ENCODE assay signal across 24 cellular contexts in genomic region chr18:36012891-36013290, GRCh38.
"Had no signal": no experiment of that assay in that cellular context is flagged by ENCODE, and none has a peak within 500 bp of the region (broad histone marks: within the 10 kb centered on the region; RNA-seq: fewer than 3 reads in every experiment).

No MANE protein-coding gene starts in this region.

- H3K4me3 ChIP-seq: breast epithelium, hepatocyte, mucosa of descending colon, suprapubic skin, transverse colon had no signal

- H3K27ac Mint-ChIP-seq: activated CD8-positive, alpha-beta T cell treated with anti-CD3 and anti-CD28 coated beads for 36 hours; activated naive CD8-positive, alpha-beta T cell treated with anti-CD3 and anti-CD28 coated beads, Interleukin-2, amount 10 ng/mL, durations not matched to agents 7 days and 5 days; activated T-helper 17 cell treated with anti-CD3 and anti-CD28 coated beads, Interleukin-2, amount 50 U/mL, for 72 hours; stimulated activated naive CD8-positive, alpha-beta T cell treated with anti-CD3 and anti-CD28 coated beads, Interleukin-15, Interleukin-2, amounts not matched to agents 100 ng/mL and 50 ng/mL, for 24 hours; T-cell had no signal

- DNase-seq: activated CD4-positive, alpha-beta T cell treated with anti-CD3 and anti-CD28 coated beads for 48 hours; activated CD4-positive, CD25-positive, alpha-beta regulatory T cell; activated CD8-positive, alpha-beta T cell treated with anti-CD3 and anti-CD28 coated beads for 36 hours; activated naive CD4-positive, alpha-beta T cell; activated naive CD8-positive, alpha-beta T cell treated with anti-CD3 and anti-CD28 coated beads, Interleukin-2, amount 10 ng/mL, durations not matched to agents 7 days and 5 days; activated T-cell treated with anti-CD3 and anti-CD28 coated beads, Interleukin-2, amount 50 U/mL, for 1 hour; anterior cingulate cortex; effector CD4-positive, alpha-beta T cell; foreskin fibroblast; left cardiac atrium; mesenchymal stem cell; mucosa of descending colon; naive thymus-derived CD4-positive, alpha-beta T cell; stimulated activated CD4-positive, alpha-beta T cell treated with anti-CD3 and anti-CD28 coated beads, Interleukin-12 subunit alpha, Interleukin-12 subunit beta, amount 100 ng/mL, for 4 hours; stimulated activated CD4-positive, alpha-beta T cell treated with anti-CD3 and anti-CD28 coated beads, Interleukin-2, amount 100 ng/mL, for 24 hours; T-cell; transverse colon had no signal

- H3K36me3 Mint-ChIP-seq: naive thymus-derived CD4-positive, alpha-beta T cell; T-cell had no signal

- H3K36me3 ChIP-seq: breast epithelium, suprapubic skin, transverse colon had no signal

- H3K27ac ChIP-seq: breast epithelium, hepatocyte, parathyroid adenoma, suprapubic skin, transverse colon had no signal

- H3K9me3 Mint-ChIP-seq: activated CD8-positive, alpha-beta T cell treated with anti-CD3 and anti-CD28 coated beads for 36 hours; activated naive CD8-positive, alpha-beta T cell treated with anti-CD3 and anti-CD28 coated beads, Interleukin-2, amount 10 ng/mL, durations not matched to agents 7 days and 5 days; activated T-helper 17 cell treated with anti-CD3 and anti-CD28 coated beads, Interleukin-2, amount 50 U/mL, for 72 hours; naive thymus-derived CD4-positive, alpha-beta T cell; stimulated activated naive CD8-positive, alpha-beta T cell treated with anti-CD3 and anti-CD28 coated beads, Interleukin-15, Interleukin-2, amounts not matched to agents 100 ng/mL and 50 ng/mL, for 24 hours; T-cell had no signal

- H3K4me3 Mint-ChIP-seq: activated CD8-positive, alpha-beta T cell treated with anti-CD3 and anti-CD28 coated beads for 36 hours; activated naive CD8-positive, alpha-beta T cell treated with anti-CD3 and anti-CD28 coated beads, Interleukin-2, amount 10 ng/mL, durations not matched to agents 7 days and 5 days; activated T-helper 17 cell treated with anti-CD3 and anti-CD28 coated beads, Interleukin-2, amount 50 U/mL, for 72 hours; naive thymus-derived CD4-positive, alpha-beta T cell; stimulated activated naive CD8-positive, alpha-beta T cell treated with anti-CD3 and anti-CD28 coated beads, Interleukin-15, Interleukin-2, amounts not matched to agents 100 ng/mL and 50 ng/mL, for 24 hours; T-cell had no signal

- H3K27me3 Mint-ChIP-seq: activated CD8-positive, alpha-beta T cell treated with anti-CD3 and anti-CD28 coated beads for 36 hours; activated naive CD8-positive, alpha-beta T cell treated with anti-CD3 and anti-CD28 coated beads, Interleukin-2, amount 10 ng/mL, durations not matched to agents 7 days and 5 days; activated T-helper 17 cell treated with anti-CD3 and anti-CD28 coated beads, Interleukin-2, amount 50 U/mL, for 72 hours; naive thymus-derived CD4-positive, alpha-beta T cell; stimulated activated naive CD8-positive, alpha-beta T cell treated with anti-CD3 and anti-CD28 coated beads, Interleukin-15, Interleukin-2, amounts not matched to agents 100 ng/mL and 50 ng/mL, for 24 hours; T-cell had no signal

- H3K4me2 ChIP-seq: hepatocyte had no signal

- H3K27me3 ChIP-seq: breast epithelium, hepatocyte, suprapubic skin, transverse colon had no signal

- H3K79me2 ChIP-seq: hepatocyte, parathyroid adenoma had no signal

- H3K4me1 Mint-ChIP-seq: activated naive CD8-positive, alpha-beta T cell treated with anti-CD3 and anti-CD28 coated beads, Interleukin-2, amount 10 ng/mL, durations not matched to agents 7 days and 5 days; activated T-helper 17 cell treated with anti-CD3 and anti-CD28 coated beads, Interleukin-2, amount 50 U/mL, for 72 hours had no signal

- H2AFZ ChIP-seq: hepatocyte, parathyroid adenoma had no signal

- ATAC-seq: activated CD8-positive, alpha-beta T cell treated with anti-CD3 and anti-CD28 coated beads for 36 hours; activated T-helper 17 cell treated with anti-CD3 and anti-CD28 coated beads, Interleukin-2, amount 50 U/mL, for 72 hours; esophagus mucosa; left cardiac atrium; mucosa of descending colon; naive thymus-derived CD4-positive, alpha-beta T cell; T-cell had no signal

- H3K4me1 ChIP-seq: breast epithelium, parathyroid adenoma, suprapubic skin, transverse colon had no signal
